In the genomic region with DNA sequence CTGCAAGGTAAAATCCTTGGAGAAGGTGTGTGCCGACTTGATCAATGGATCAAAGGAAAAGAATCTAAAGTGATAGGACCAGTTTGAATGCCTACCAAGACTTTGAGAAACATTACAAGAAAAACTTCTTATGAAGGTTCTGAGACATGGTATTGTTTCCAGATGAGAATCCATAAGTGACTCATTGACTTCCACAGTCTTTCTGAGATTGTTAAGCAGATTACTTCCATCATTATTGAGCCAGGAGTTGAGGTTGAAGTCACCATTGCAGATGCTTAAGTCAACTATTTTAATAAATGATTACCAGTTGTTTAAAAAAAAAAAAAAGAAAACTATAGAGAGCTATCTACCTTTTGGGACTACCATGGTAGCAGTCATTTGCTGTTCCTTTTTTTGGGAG, we compare ENCODE assay signal across 24 cellular contexts. TPM values are rescaled to one million over a fixed set of nuclear protein-coding genes. Genes with fewer than 3 reads are reported as not detected.
DNase-seq lines count a peak whose midpoint lies in the region; ATAC-seq and TF ChIP-seq lines count a peak whose summit lies in the region.
"Had no signal": no experiment of that assay in that cellular context is flagged by ENCODE, and none has a peak within 500 bp of the region (broad histone marks: within the 10 kb centered on the region; RNA-seq: fewer than 3 reads in every experiment).

No MANE protein-coding gene starts in this region.

- TF ChIP-seq CTCF in AG09309 (IDR thresholded peaks at IDR 0.05; ENCODE audit: control insufficient read depth, insufficient read depth, low read depth, low read length, missing control alignments) (no peak), foreskin keratinocyte (conservative IDR thresholded peaks at IDR 0.05) (no peak)

- no peak overlapping the region for H3K4me3 ChIP-seq in AG09309 (ENCODE audit: control insufficient read depth, low read depth, low read length)
- no peak overlapping the region for H3K4me3 ChIP-seq in effector memory CD4-positive, alpha-beta T cell (ENCODE audit: insufficient read depth, low read depth, low read length, poor library complexity, severe bottlenecking)
- H3K4me3 ChIP-seq: upper lobe of left lung had no signal

- peak overlapping the region; percentile 65 for H3K27ac Mint-ChIP-seq in T-helper 17 cell
- H3K27ac Mint-ChIP-seq: mesothelial cell of epicardium had no signal

- peaks cover 5% of the 10 kb centered on the region for H3K36me3 Mint-ChIP-seq in T-helper 17 cell (ENCODE audit: low read depth)

- H3K27me3 ChIP-seq in foreskin keratinocyte = no peaks in the 10 kb centered on the region
- H3K27me3 ChIP-seq in effector memory CD4-positive, alpha-beta T cell (replicated peaks; ENCODE audit: control insufficient read depth, insufficient read depth, low read length, poor library complexity, severe bottlenecking) = no peaks in the 10 kb centered on the region
- H3K27me3 ChIP-seq: upper lobe of left lung had no signal

- H3K27me3 Mint-ChIP-seq in T-helper 17 cell = no peaks in the 10 kb centered on the region
- H3K27me3 Mint-ChIP-seq: activated T-cell treated with anti-CD3 and anti-CD28 coated beads, Interleukin-2, amount 50 U/mL, for 24 hours; CD4-positive, CD25-positive, alpha-beta regulatory T cell had no signal

- ATAC-seq in T-helper 17 cell (no peak), foreskin keratinocyte (peak; percentile 21), GM18873 (IDR thresholded peaks at IDR 0.05; ENCODE audit: low FRiP score, unreplicated experiment) (no peak)
- ATAC-seq: left lobe of liver, sciatic nerve had no signal

- no peak overlapping the region for H3K4me3 Mint-ChIP-seq in T-helper 17 cell
- H3K4me3 Mint-ChIP-seq: activated T-cell treated with anti-CD3 and anti-CD28 coated beads, Interleukin-2, amount 50 U/mL, for 24 hours; mesothelial cell of epicardium had no signal

- H3K9me3 ChIP-seq in T-helper 17 cell (ENCODE audit: control insufficient read depth, low read length, poor library complexity, severe bottlenecking) = no peaks in the 10 kb centered on the region
- no peaks in the 10 kb centered on the region for H3K9me3 ChIP-seq in effector memory CD4-positive, alpha-beta T cell (ENCODE audit: control insufficient read depth, low read length)
- H3K9me3 ChIP-seq: upper lobe of left lung had no signal

- no peaks in the 10 kb centered on the region for H3K36me3 ChIP-seq in effector memory CD4-positive, alpha-beta T cell (ENCODE audit: control insufficient read depth, insufficient read depth, low read length)
- H3K36me3 ChIP-seq: upper lobe of left lung had no signal

- peak; percentile 24 for DNase-seq in AG09309 (ENCODE audit: low read depth)
- DNase-seq in ELR (ENCODE audit: low read depth) = peak; percentile 64
- no peak for DNase-seq in T-helper 17 cell
- no peak for DNase-seq in foreskin keratinocyte
- DNase-seq in effector memory CD4-positive, alpha-beta T cell = no peak
- DNase-seq in middle frontal gyrus (ENCODE audit: extremely low spot score, low spot score) = no peak
- DNase-seq in RPMI8226 = no peak
- DNase-seq: ACHN; activated CD8-positive, alpha-beta memory T cell treated with anti-CD3 and anti-CD28 coated beads for 24 hours; activated naive CD4-positive, alpha-beta T cell treated with Interleukin-2 at 50 U/mL for 16 hours; activated T-cell treated with anti-CD3 and anti-CD28 coated beads, Interleukin-2, amount 50 U/mL, for 24 hours; CD4-positive, CD25-positive, alpha-beta regulatory T cell; effector CD4-positive, alpha-beta T cell; GF-D8; head of caudate nucleus; NCI-H2171; NCI-H524 treated with DMSO at 0.1 percent for 48 hours; stimulated activated CD8-positive, alpha-beta memory T cell treated with anti-CD3 and anti-CD28 coated beads, Interleukin-4, amount 100 ng/mL, for 48 hours; upper lobe of left lung had no signal

- H3K4me1 Mint-ChIP-seq in T-helper 17 cell = peaks cover 57% of the 10 kb centered on the region

- H3K27ac ChIP-seq in foreskin keratinocyte = no peak overlapping the region
- no peak overlapping the region for H3K27ac ChIP-seq in effector memory CD4-positive, alpha-beta T cell (ENCODE audit: insufficient read depth, low read length, poor library complexity, severe bottlenecking)
- H3K27ac ChIP-seq: parathyroid adenoma, upper lobe of left lung had no signal

- peaks cover 4% of the 10 kb centered on the region for H3K4me1 ChIP-seq in foreskin keratinocyte
- peaks cover 22% of the 10 kb centered on the region for H3K4me1 ChIP-seq in effector memory CD4-positive, alpha-beta T cell (ENCODE audit: control insufficient read depth, insufficient read depth, low read length, poor library complexity, severe bottlenecking)

RNA-seq across cellular contexts. Expression of gene LNPEP, which starts 7.0 kb away (rescaled TPM):
- total RNA-seq in T-helper 17 cell (10 to 100 TPM; 72.4 to 80.7 TPM), foreskin keratinocyte (28.9 and 30.7 TPM in 2 replicates)
- 2.9 and 3.1 TPM in 2 replicates for polyA plus RNA-seq in foreskin keratinocyte

Comparison
In these comparisons a context has a peak if more than half of its experiments do, and no peak if none do; other contexts are left out.
1. DNase-seq: peak in AG09309 (single experiment) and ELR (single experiment); none in T-helper 17 cell (0 of 3), foreskin keratinocyte (0 of 2), effector memory CD4-positive, alpha-beta T cell (0 of 3), middle frontal gyrus (single experiment) and RPMI8226 (single experiment).